4 cellular contexts compared by ENCODE assay signal in genomic region chr11:3397210-3397609, GRCh38. TPM values are rescaled to one million over a fixed set of nuclear protein-coding genes. Genes with fewer than 3 reads are reported as not detected.
DNase-seq lines count a peak whose midpoint lies in the region; ATAC-seq, FAIRE-seq and TF ChIP-seq lines count a peak whose summit lies in the region.
"Not testable (repeated sequence)": the region's sequence is repeated elsewhere in the genome, so short reads cannot be mapped to it uniquely, and the experiment has no call there.

No MANE protein-coding gene starts in this region.

- 93% methylated on average over 11 of the region's 23 CpGs for WGBS in K562 (ENCODE audit: insufficient coverage, low coverage, missing lambda C conversion rate)

- not testable (repeated sequence) for H3K4me3 Mint-ChIP-seq in WTC11

- not testable (repeated sequence) for H3K4me3 ChIP-seq in K562

- TF ChIP-seq RAD21 in K562 (CRISPR knock-in tag; conservative IDR thresholded peaks at IDR 0.05 in 1 of 2, IDR thresholded peaks at IDR 0.05 in 1 of 2) = not testable (repeated sequence)

- POLR2A ChIA-PET in WTC11 (lab: Charles Lee); K562 (lab: Yijun Ruan, JAX): not testable (repeated sequence)

- H3K27me3 ChIP-seq in K562 (ENCODE audit: control insufficient read depth in 2 of 2, insufficient read depth in 2 of 2, low read length in 2 of 2) = not testable (repeated sequence)

- TF ChIP-seq CTCF in WTC11 (IDR thresholded peaks at IDR 0.05); K562 (IDR thresholded peaks at IDR 0.05 in 2 of 3, conservative IDR thresholded peaks at IDR 0.05 in 1 of 3; ENCODE audit: insufficient read depth in 2 of 3, low read depth in 1 of 3, low read length in 3 of 3): not testable (repeated sequence)

- not testable (repeated sequence) for H3K4me2 ChIP-seq in K562 (ENCODE audit: insufficient read depth, low read length)

- not testable (repeated sequence) for H3K4me1 ChIP-seq in K562 (replicated peaks in 1 of 2; ENCODE audit: control insufficient read depth in 2 of 2, insufficient read depth in 2 of 2, low read length in 2 of 2)

- not testable (repeated sequence) for DNase-seq in WTC11 (ENCODE audit: low spot score); K562 (ENCODE audit: extremely low read depth in 1 of 4, low spot score in 3 of 4)
- DNase-seq in mesenteric fat pad (ENCODE audit: low spot score) (peak; percentile 33), posterior vena cava (ENCODE audit: low spot score) (peak; percentile 69)

- intact Hi-C loops in K562 (cut with micrococcal nuclease); posterior vena cava (cut with DNase I): not testable (repeated sequence)

- not testable (repeated sequence) for ATAC-seq in WTC11, K562

- in situ Hi-C loops in K562 (cut with MboI) = not testable (repeated sequence)

- not testable (repeated sequence) for H3K27ac ChIP-seq in K562 (ENCODE audit: extremely low read depth, low read depth, low read length)

- not testable (repeated sequence) for H3K4me1 Mint-ChIP-seq in WTC11

- not testable (repeated sequence) for H3K27me3 Mint-ChIP-seq in WTC11 (ENCODE audit: low read depth)

- H3K36me3 ChIP-seq in K562 (ENCODE audit: control insufficient read depth, insufficient read depth, low read length) = not testable (repeated sequence)

- not testable (repeated sequence) for H2AFZ ChIP-seq in K562 (ENCODE audit: low read depth, low read length)

- H3K36me3 Mint-ChIP-seq in WTC11 = peaks cover 90% of the 10 kb centered on the region

- not testable (repeated sequence) for H3K9me3 ChIP-seq in K562 (replicated peaks; ENCODE audit: control insufficient read depth, insufficient read depth, low read depth, low read length)

- not testable (repeated sequence) for H3K9ac ChIP-seq in K562 (ENCODE audit: insufficient read depth in 1 of 2, low read depth in 2 of 2, low read length in 2 of 2)

- peak overlapping the region; percentile 27; the same call in 1 of the 2 replicates for H3K27ac Mint-ChIP-seq in WTC11

- not testable (repeated sequence) for TF ChIP-seq POLR2A in K562 (conservative IDR thresholded peaks at IDR 0.05)

- not testable (repeated sequence) for FAIRE-seq in K562 (lab: Jason Lieb, UNC)

- not testable (repeated sequence) for BruUV-seq in K562 (replicated peaks; lab: Mats Ljungman, UMichigan)

- not testable (repeated sequence) for H4K20me1 ChIP-seq in K562 (replicated peaks; ENCODE audit: control insufficient read depth, insufficient read depth, low read length)

- H3K9me3 Mint-ChIP-seq in WTC11 = peaks cover 10% of the 10 kb centered on the region; the same call in 1 of the 2 replicates

- CTCF ChIA-PET in WTC11 (lab: Charles Lee) = interaction anchor here (2.2 kb wide), 1 partner anchor 12 kb away, joined by 7 read pairs; no protein-coding TSS in a partner anchor
- CTCF ChIA-PET in K562 (lab: Yijun Ruan, JAX; ENCODE audit: low intra/inter-chr PET ratio) = not testable (repeated sequence)

- not testable (repeated sequence) for TF ChIP-seq EP300 in K562 (IDR thresholded peaks at IDR 0.05; ENCODE audit: low read length)

- H3K9me1 ChIP-seq in K562 (ENCODE audit: control insufficient read depth, insufficient read depth, low read length) = not testable (repeated sequence)

- not testable (repeated sequence) for H3K79me2 ChIP-seq in K562 (ENCODE audit: control insufficient read depth, insufficient read depth, low read length)

TF ChIP-seq in K562, 482 proteins besides CTCF, POLR2A, EP300 and RAD21:
- peak; percentile 51; the same call in 1 of the 2 replicates for TF ChIP-seq POLR2G (IDR thresholded peaks at IDR 0.05; ENCODE audit: low read depth, low read length)

RNA-seq across cellular contexts. Expression of gene ZNF195, which starts 18.3 kb away (rescaled TPM):
- total RNA-seq in WTC11 (2021) (72.7 to 85.5 TPM (median 74.2 TPM) in 3 replicates), K562 (2014; rRNA removed) (48.9 and 53.8 TPM in 2 replicates), K562 (2014; rRNA removed; fragmentation: Illumina TruSeq; extraction: Trizol) (75.5 and 86.4 TPM in 2 replicates), K562 (2015; rRNA removed; fragmentation: Illumina TruSeq; extraction: Trizol) (54.2 and 61.5 TPM in 2 replicates), K562 (2021) (45.6 and 49.4 TPM in 2 replicates), mesenteric fat pad (20.0 TPM), posterior vena cava (10 to 100 TPM; 12.0 to 13.0 TPM)
- 126 and 189 TPM in 2 replicates for total RNA-seq in K562 (2011; cell fraction: chromatin; rRNA removed; ENCODE audit: low replicate concordance)
- 81.4 and 87.1 TPM in 2 replicates for total RNA-seq in K562 (2011; cell fraction: nucleolus; rRNA removed)
- 129 and 187 TPM in 2 replicates for total RNA-seq in K562 (2011; cell fraction: nucleoplasm; rRNA removed)
- polyA plus RNA-seq in K562 (2011; rRNA removed) (59.7 and 62.3 TPM in 2 replicates), K562 (2014; fragmentation: Illumina TruSeq; extraction: Trizol) (50.6 and 60.4 TPM in 2 replicates), K562 (2014; fragmentation: Nextera tagmentation; extraction: Ambion mirVana) (10 to 100 TPM; 42.1 to 55.2 TPM), K562 (2014; rRNA removed) (59.0 and 67.4 TPM in 2 replicates)
- 17.0 and 25.9 TPM in 2 replicates for polyA plus RNA-seq in K562 (2011; cell fraction: cytosol; rRNA removed)
- polyA plus RNA-seq in K562 (2011; cell fraction: nucleus; rRNA removed) = 89.7 and 133 TPM in 2 replicates
- 29.4 and 42.9 TPM in 2 replicates for polyA plus RNA-seq in K562 (2012)
- 57.6 and 62.2 TPM in 2 replicates for polyA minus RNA-seq in K562 (2011; rRNA and poly(A)+ RNA removed)
- polyA minus RNA-seq in K562 (2011; cell fraction: cytosol; rRNA and poly(A)+ RNA removed) = 17.8 and 30.6 TPM in 2 replicates
- 86.4 and 92.7 TPM in 2 replicates for polyA minus RNA-seq in K562 (2011; cell fraction: nucleus; rRNA and poly(A)+ RNA removed)
